ENCODE assay signal across 10 cellular contexts in the genomic region with DNA sequence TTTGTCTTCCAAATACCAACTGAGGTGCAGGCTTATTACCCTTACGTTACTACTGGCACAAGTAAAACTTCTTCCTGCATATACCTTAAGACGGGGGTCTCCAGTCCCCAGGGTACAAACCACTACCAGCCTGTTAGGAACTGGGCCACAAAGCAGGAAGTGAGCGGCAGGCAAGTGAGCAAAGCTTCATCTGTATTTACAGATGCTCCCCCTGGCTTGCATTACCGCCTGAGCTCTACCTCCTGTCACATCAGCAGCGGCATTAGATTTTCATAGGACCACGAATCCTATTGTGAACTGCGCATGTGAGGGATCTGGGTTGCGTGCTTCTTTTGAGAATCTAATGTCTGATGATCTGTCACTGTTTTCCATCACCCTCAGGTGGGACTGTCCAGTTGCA.
DNase-seq lines count a peak whose midpoint lies in the region; ATAC-seq, FAIRE-seq and TF ChIP-seq lines count a peak whose summit lies in the region.
"Had no signal": no experiment of that assay in that cellular context is flagged by ENCODE, and none has a peak within 500 bp of the region (broad histone marks: within the 10 kb centered on the region; RNA-seq: fewer than 3 reads in every experiment).

No MANE protein-coding gene starts in this region.

- H3K4me2 ChIP-seq in SU-DHL-6 (ENCODE audit: low read depth, low read length, poor library complexity, severe bottlenecking) (peak overlapping the region; percentile 78), smooth muscle cell (no peak overlapping the region)

- no peak for TF ChIP-seq CTCF in SU-DHL-6 (IDR thresholded peaks at IDR 0.05; ENCODE audit: insufficient read depth, low read length, poor library complexity, severe bottlenecking)
- TF ChIP-seq CTCF in spleen (IDR thresholded peaks at IDR 0.05 in 8 of 11, conservative IDR thresholded peaks at IDR 0.05 in 3 of 11) = peak in 10 of 11 experiments; percentile 21 to 53 (median 28)
- no peak for TF ChIP-seq CTCF in smooth muscle cell (IDR thresholded peaks at IDR 0.05; ENCODE audit: borderline replicate concordance, insufficient read depth, poor library complexity, severe bottlenecking)

- H3K4me3 ChIP-seq in SU-DHL-6 (ENCODE audit: insufficient read depth, low read length, poor library complexity, severe bottlenecking) (no peak overlapping the region), spleen (no peak overlapping the region), smooth muscle cell (no peak overlapping the region)

- H3K27me3 Mint-ChIP-seq in activated naive CD4-positive, alpha-beta T cell treated with anti-CD3 and anti-CD28 coated beads, Interleukin-2, amount 50 U/mL, for 24 hours = no peaks in the 10 kb centered on the region

- DNase-seq in GM18507 (ENCODE audit: extremely low spot score, insufficient read length, low read depth) (no peak), spleen (peak; percentile 80), smooth muscle cell (lab: John Stamatoyannopoulos, UW; ENCODE audit: unreplicated experiment) (no peak), NOMO-1 treated with DMSO at 0.1 percent for 48 hours (lab: John Stamatoyannopoulos, UW; ENCODE audit: unreplicated experiment) (no peak)
- DNase-seq: right cardiac atrium had no signal

- H4K20me1 ChIP-seq in SU-DHL-6 (ENCODE audit: low read depth, low read length) (no peaks in the 10 kb centered on the region), smooth muscle cell (ENCODE audit: low read depth) (peaks cover 93% of the 10 kb centered on the region)

- H3K9me3 Mint-ChIP-seq in activated naive CD4-positive, alpha-beta T cell treated with anti-CD3 and anti-CD28 coated beads, Interleukin-2, amount 50 U/mL, for 24 hours = no peaks in the 10 kb centered on the region

- H3F3A ChIP-seq in SU-DHL-6 (ENCODE audit: insufficient read depth) = peaks cover 51% of the 10 kb centered on the region
- peaks cover 12% of the 10 kb centered on the region for H3F3A ChIP-seq in smooth muscle cell (ENCODE audit: low read depth)

- no peaks in the 10 kb centered on the region for H3K9me2 ChIP-seq in SU-DHL-6 (replicated peaks; ENCODE audit: insufficient read depth, low read length)

- ATAC-seq in HG03135 (IDR thresholded peaks at IDR 0.05; ENCODE audit: unreplicated experiment) (no peak), GM21619 (IDR thresholded peaks at IDR 0.05; ENCODE audit: unreplicated experiment) (no peak)

- FAIRE-seq in GM18507 (lab: Jason Lieb, UNC) = peak; percentile 75
- FAIRE-seq: islet of Langerhans had no signal

- peak overlapping the region; percentile 59 for H3K4me3 Mint-ChIP-seq in activated naive CD4-positive, alpha-beta T cell treated with anti-CD3 and anti-CD28 coated beads, Interleukin-2, amount 50 U/mL, for 24 hours

- H3K27ac Mint-ChIP-seq in activated naive CD4-positive, alpha-beta T cell treated with anti-CD3 and anti-CD28 coated beads, Interleukin-2, amount 50 U/mL, for 24 hours = peak overlapping the region; percentile 93

- H3K79me2 ChIP-seq in SU-DHL-6 (ENCODE audit: insufficient read depth, low read length) (peaks cover 15% of the 10 kb centered on the region), smooth muscle cell (ENCODE audit: low read depth) (peaks cover 38% of the 10 kb centered on the region)

- H3K4me1 ChIP-seq in spleen (peaks cover 35 to 80% (median 61%) of the 10 kb centered on the region in 6 donors), smooth muscle cell (ENCODE audit: low read depth) (no peaks in the 10 kb centered on the region)

- intact Hi-C loops in spleen (cut with DNase I; ENCODE audit: low total_unique reads) = no loop called here

- TF ChIP-seq POLR2A in spleen (IDR thresholded peaks at IDR 0.05) = no peak

- peak overlapping the region; percentile 99 for H3K27ac ChIP-seq in SU-DHL-6 (ENCODE audit: low read depth, low read length)
- H3K27ac ChIP-seq in spleen = peak overlapping the region in 5 of 8 donors; percentile 0 to 99 (median 99)
- H3K27ac ChIP-seq in smooth muscle cell (ENCODE audit: low read depth) = no peak overlapping the region

- 47 to 65% (median 54%) methylated on average over 8 of the region's 8 CpGs for WGBS in spleen, 5 donors
- WGBS in smooth muscle cell (ENCODE audit: low lambda C conversion rate) = 92% methylated on average over 8 of the region's 8 CpGs

- no peaks in the 10 kb centered on the region for H3K36me3 Mint-ChIP-seq in activated naive CD4-positive, alpha-beta T cell treated with anti-CD3 and anti-CD28 coated beads, Interleukin-2, amount 50 U/mL, for 24 hours

- H3K4me1 Mint-ChIP-seq in activated naive CD4-positive, alpha-beta T cell treated with anti-CD3 and anti-CD28 coated beads, Interleukin-2, amount 50 U/mL, for 24 hours = peaks cover 79% of the 10 kb centered on the region

- H3K9me3 ChIP-seq in SU-DHL-6 (ENCODE audit: insufficient read depth, low read length) (no peaks in the 10 kb centered on the region), spleen (no peaks in the 10 kb centered on the region), smooth muscle cell (replicated peaks; ENCODE audit: low read depth) (no peaks in the 10 kb centered on the region)

- no peaks in the 10 kb centered on the region for H3K27me3 ChIP-seq in SU-DHL-6 (ENCODE audit: low read length)
- H3K27me3 ChIP-seq in spleen (replicated peaks in 1 of 7) = no peaks in the 10 kb centered on the region
- H3K27me3 ChIP-seq in smooth muscle cell (ENCODE audit: low read depth) = no peaks in the 10 kb centered on the region

- peak overlapping the region; percentile 55 for H3K9ac ChIP-seq in SU-DHL-6 (ENCODE audit: low read length)
- no peak overlapping the region for H3K9ac ChIP-seq in smooth muscle cell (ENCODE audit: low read depth)

- H2AFZ ChIP-seq in SU-DHL-6 (ENCODE audit: low read depth, low read length, severe bottlenecking) = no peak overlapping the region
- no peak overlapping the region for H2AFZ ChIP-seq in smooth muscle cell (ENCODE audit: low read depth)

- H3K36me3 ChIP-seq in SU-DHL-6 (ENCODE audit: low read length) (no peaks in the 10 kb centered on the region), spleen (no peaks in the 10 kb centered on the region), smooth muscle cell (ENCODE audit: low read depth) (no peaks in the 10 kb centered on the region)

Comparison
In these comparisons a context has a peak if more than half of its experiments do, and no peak if none do; other contexts are left out.
1. CTCF ChIP-seq: peak in spleen (10 of 11); none in SU-DHL-6 (single experiment) and smooth muscle cell (single experiment).